Comparison of ENCODE assay signal across 14 cellular contexts in the genomic region with DNA sequence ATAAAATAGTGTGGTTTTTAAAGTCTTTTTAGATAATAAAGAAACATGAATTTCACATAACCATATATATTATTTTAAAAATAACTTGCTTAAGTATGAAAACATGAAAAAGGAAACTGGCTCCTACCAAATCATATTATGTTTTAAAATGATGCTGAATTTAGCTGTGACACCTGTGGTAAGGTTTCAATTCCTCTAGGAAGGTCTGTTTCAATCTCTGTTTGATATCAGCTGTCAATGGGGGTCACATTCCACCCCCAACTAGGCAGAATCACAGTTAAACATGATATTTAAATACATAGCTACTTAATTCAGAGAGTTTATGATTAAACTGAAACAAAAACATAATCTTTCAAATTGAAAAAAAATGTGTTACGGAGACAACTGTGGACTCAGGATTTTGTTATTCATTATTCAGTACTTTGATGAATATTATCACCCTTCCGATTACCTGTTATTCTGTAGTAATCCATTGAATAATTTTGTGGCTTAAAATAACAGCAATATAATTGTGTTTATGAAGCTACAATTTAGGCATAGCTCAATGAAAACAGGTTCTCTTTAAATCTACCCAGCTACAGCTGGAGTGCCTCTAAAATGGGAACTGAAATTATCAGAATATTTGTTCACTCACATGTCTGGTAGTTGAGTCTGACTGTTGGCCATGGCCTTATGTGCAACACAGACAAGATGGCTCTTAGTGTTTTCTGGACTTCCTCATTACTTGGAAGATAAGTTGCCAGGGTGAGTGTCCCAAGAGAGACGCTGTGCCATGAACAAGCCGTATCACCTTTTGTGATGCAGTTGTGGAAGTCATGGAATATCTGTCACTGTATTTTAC.
DNase-seq lines count a peak whose midpoint lies in the region; ATAC-seq lines count a peak whose summit lies in the region.
"Had no signal": no experiment of that assay in that cellular context is flagged by ENCODE, and none has a peak within 500 bp of the region (broad histone marks: within the 10 kb centered on the region; RNA-seq: fewer than 3 reads in every experiment).

No MANE protein-coding gene starts in this region.

- H3K36me3 Mint-ChIP-seq in naive B cell = no peaks in the 10 kb centered on the region

- peak overlapping the region; percentile 30 to 93 (median 88) for H3K27ac Mint-ChIP-seq in naive B cell
- H3K27ac Mint-ChIP-seq: HFFc6 had no signal

- H3K27me3 Mint-ChIP-seq in naive B cell = no peaks in the 10 kb centered on the region

- peak overlapping the region; percentile 44 to 87 (median 74) for H3K4me3 Mint-ChIP-seq in naive B cell
- H3K4me3 Mint-ChIP-seq: HFFc6 had no signal

- ATAC-seq in GM19025 (IDR thresholded peaks at IDR 0.05; ENCODE audit: low read depth, unreplicated experiment) (peak; percentile 96), GM21825 (IDR thresholded peaks at IDR 0.05; ENCODE audit: unreplicated experiment) (peak; percentile 99), HG03378 (IDR thresholded peaks at IDR 0.05; ENCODE audit: unreplicated experiment) (peak; percentile 94), naive B cell (ENCODE audit: low read depth in 2 of 2) (peak; percentile 88 to 94)
- ATAC-seq: right cardiac atrium had no signal

- peaks cover 0 to 18% (median 6%) of the 10 kb centered on the region in 7 donors for H3K9me3 Mint-ChIP-seq in naive B cell
- H3K9me3 Mint-ChIP-seq: HFFc6 had no signal

- peaks cover 10 to 52% (median 15%) of the 10 kb centered on the region in 3 donors for H3K4me1 Mint-ChIP-seq in naive B cell

- DNase-seq in naive B cell = peak; percentile 52
- DNase-seq in NCI-H526 treated with DMSO at 0.1 percent for 48 hours (lab: John Stamatoyannopoulos, UW) = no peak
- no peak for DNase-seq in SHP77 treated with DMSO at 0.1 percent for 48 hours (lab: John Stamatoyannopoulos, UW)
- no peak for DNase-seq in NCI-H1092 (lab: John Stamatoyannopoulos, UW)
- DNase-seq: DMS79; foreskin melanocyte; NCI-H146; right cardiac atrium; SHP77; stimulated activated CD8-positive, alpha-beta memory T cell treated with anti-CD3 and anti-CD28 coated beads, Interleukin-4, amount 100 ng/mL, for 48 hours had no signal
